In genomic region chr17:81054881-81055370, GRCh38 we compare ENCODE assay signal across 27 cellular contexts.
"Had no signal": no experiment of that assay in that cellular context is flagged by ENCODE, and none has a peak within 500 bp of the region (broad histone marks: within the 10 kb centered on the region; RNA-seq: fewer than 3 reads in every experiment).

No MANE protein-coding gene starts in this region.

- DNase-seq: activated CD4-positive, alpha-beta T cell treated with anti-CD3 and anti-CD28 coated beads for 48 hours; activated CD4-positive, alpha-beta T cell treated with anti-CD3 and anti-CD28 coated beads, Interleukin-2, amount 50 U/mL, for 4 hours; activated CD4-positive, CD25-positive, alpha-beta regulatory T cell treated with anti-CD3 and anti-CD28 coated beads, Interleukin-2, amount 50 U/mL, for 72 hours; activated CD8-positive, alpha-beta memory T cell treated with anti-CD3 and anti-CD28 coated beads for 24 hours; activated gamma-delta T cell; activated naive CD4-positive, alpha-beta T cell treated with anti-CD3 and anti-CD28 coated beads for 36 hours; activated T-cell treated with anti-CD3 and anti-CD28 coated beads for 4 hours; activated T-cell treated with anti-CD3 and anti-CD28 coated beads, Interleukin-2, amount 50 U/mL, for 48 hours; anterior cingulate cortex; caudate nucleus; MG63; NCI-H1105; NCI-H1436 treated with DMSO at 0.1 percent for 48 hours; NCI-H187; NCI-H2081; NCI-H510A treated with DMSO at 0.1 percent for 48 hours; NCI-H69; NK-92 treated with Interleukin-12 subunit alpha and Interleukin-12 subunit beta, amount 100 ng/mL, for 24 hours; OCI-M1; RPMI8226; SHP77 had no signal

- H3K27me3 Mint-ChIP-seq: activated naive CD8-positive, alpha-beta T cell; activated T-helper 17 cell treated with anti-CD3 and anti-CD28 coated beads, Interleukin-2, amount 50 U/mL, for 72 hours had no signal

- H3K4me3 Mint-ChIP-seq: activated naive CD4-positive, alpha-beta T cell treated with anti-CD3 and anti-CD28 coated beads for 36 hours; activated naive CD8-positive, alpha-beta T cell; activated T-helper 17 cell treated with anti-CD3 and anti-CD28 coated beads, Interleukin-2, amount 50 U/mL, for 72 hours; T-helper 1 cell treated with Interleukin-12 subunit alpha and Interleukin-12 subunit beta and Interleukin-4 antibody, amounts not matched to agents 30 μg/mL and 1 μg/mL, for 36 hours had no signal

- H3K9me3 Mint-ChIP-seq: activated naive CD4-positive, alpha-beta T cell treated with anti-CD3 and anti-CD28 coated beads for 36 hours; activated T-helper 17 cell treated with anti-CD3 and anti-CD28 coated beads, Interleukin-2, amount 50 U/mL, for 72 hours; T-helper 1 cell treated with Interleukin-12 subunit alpha and Interleukin-12 subunit beta and Interleukin-4 antibody, amounts not matched to agents 30 μg/mL and 1 μg/mL, for 36 hours had no signal

- H3K4me3 ChIP-seq: breast epithelium, MG63, SJSA1 had no signal

- H3K27me3 ChIP-seq: breast epithelium, MG63, SJSA1 had no signal

- ATAC-seq: activated T-helper 17 cell treated with anti-CD3 and anti-CD28 coated beads, Interleukin-2, amount 50 U/mL, for 72 hours; Panc1 had no signal

- H3K36me3 ChIP-seq: breast epithelium had no signal

- H3K27ac Mint-ChIP-seq: activated naive CD4-positive, alpha-beta T cell treated with anti-CD3 and anti-CD28 coated beads for 36 hours; activated naive CD8-positive, alpha-beta T cell; activated T-helper 17 cell treated with anti-CD3 and anti-CD28 coated beads, Interleukin-2, amount 50 U/mL, for 72 hours; T-helper 1 cell treated with Interleukin-12 subunit alpha and Interleukin-12 subunit beta and Interleukin-4 antibody, amounts not matched to agents 30 μg/mL and 1 μg/mL, for 36 hours had no signal

- H3K36me3 Mint-ChIP-seq: activated naive CD8-positive, alpha-beta T cell had no signal

- H3K9me3 ChIP-seq: breast epithelium, MG63, SJSA1 had no signal

- H3K4me1 Mint-ChIP-seq: activated T-helper 17 cell treated with anti-CD3 and anti-CD28 coated beads, Interleukin-2, amount 50 U/mL, for 72 hours had no signal

- H3K27ac ChIP-seq: breast epithelium, SJSA1 had no signal
